21 cellular contexts compared by ENCODE assay signal in the genomic region with DNA sequence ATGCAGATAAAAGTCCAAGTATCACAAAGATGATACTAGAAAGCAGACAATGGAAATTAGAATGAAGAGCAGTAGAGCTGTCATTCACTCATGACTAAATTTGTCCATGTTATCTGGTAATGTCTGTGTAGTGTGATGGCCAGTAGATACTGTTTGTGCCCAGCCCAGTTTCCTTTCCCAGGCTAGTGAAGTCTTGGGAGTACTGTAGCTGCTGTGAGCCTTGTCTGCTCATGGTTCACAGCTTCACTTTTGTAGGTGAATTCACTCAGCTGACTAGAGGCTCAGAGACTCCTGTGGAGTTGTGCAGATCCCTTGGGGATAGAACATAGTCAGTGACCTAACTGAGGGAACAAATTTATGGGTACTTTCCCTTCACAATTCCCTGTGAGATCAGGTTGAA.
"Had no signal": no experiment of that assay in that cellular context is flagged by ENCODE, and none has a peak within 500 bp of the region (broad histone marks: within the 10 kb centered on the region; RNA-seq: fewer than 3 reads in every experiment).

No MANE protein-coding gene starts in this region.

- H3K27me3 ChIP-seq: body of pancreas, foreskin keratinocyte, transverse colon had no signal

- H3K9ac ChIP-seq: parathyroid adenoma had no signal

- H3K4me3 ChIP-seq: body of pancreas, hepatocyte, left ventricle myocardium inferior, transverse colon had no signal

- ATAC-seq: activated CD4-positive, CD25-positive, alpha-beta regulatory T cell treated with anti-CD3 and anti-CD28 coated beads, Interleukin-2, amount 50 U/mL, for 24 hours; activated CD8-positive, alpha-beta memory T cell treated with anti-CD3 and anti-CD28 coated beads, Interleukin-2, amount 10 ng/mL, durations not matched to agents 7 days and 5 days; activated CD8-positive, alpha-beta T cell treated with anti-CD3 and anti-CD28 coated beads for 36 hours; body of pancreas; foreskin keratinocyte; natural killer cell treated with Interleukin-12 subunit alpha and Interleukin-12 subunit beta and Interleukin-15 and Interleukin-18, amount 100 ng/mL, for 72 hours; right cardiac atrium; stimulated activated effector memory CD8-positive, alpha-beta T cell treated with anti-CD3 and anti-CD28 coated beads, Interleukin-12 subunit alpha, Interleukin-12 subunit beta, amount 100 ng/mL, for 72 hours had no signal

- H2AFZ ChIP-seq: hepatocyte, parathyroid adenoma had no signal

- H3K27ac ChIP-seq: body of pancreas, foreskin keratinocyte, hepatocyte, left ventricle myocardium inferior, parathyroid adenoma, transverse colon had no signal

- DNase-seq: activated CD4-positive, alpha-beta T cell treated with anti-CD3 and anti-CD28 coated beads, Interleukin-2, amount 10 ng/mL, durations not matched to agents 7 days and 5 days; activated CD8-positive, alpha-beta memory T cell treated with anti-CD3 and anti-CD28 coated beads, Interleukin-2, amount 10 ng/mL, durations not matched to agents 7 days and 5 days; activated CD8-positive, alpha-beta T cell treated with anti-CD3 and anti-CD28 coated beads for 36 hours; activated gamma-delta T cell; activated T-cell treated with anti-CD3 and anti-CD28 coated beads for 4 hours; body of pancreas; effector CD8-positive, alpha-beta T cell; foreskin keratinocyte; left ventricle myocardium inferior; midbrain; nucleus accumbens; right cardiac atrium; stimulated activated CD4-positive, alpha-beta T cell treated with anti-CD3 and anti-CD28 coated beads, Interleukin-12 subunit alpha, Interleukin-12 subunit beta, amount 100 ng/mL, for 4 hours; stimulated activated CD4-positive, alpha-beta T cell treated with anti-CD3 and anti-CD28 coated beads, Interleukin-1b, Interleukin-23, amount 100 ng/mL, for 48 hours; T-helper 9 cell; transverse colon had no signal

- H3K4me1 ChIP-seq: body of pancreas, foreskin keratinocyte, left ventricle myocardium inferior, parathyroid adenoma, transverse colon had no signal

- H3K79me2 ChIP-seq: hepatocyte, parathyroid adenoma had no signal

- H3K9me3 ChIP-seq: body of pancreas, left ventricle myocardium inferior, transverse colon had no signal

- H3K36me3 ChIP-seq: left ventricle myocardium inferior, transverse colon had no signal

- H3K4me2 ChIP-seq: hepatocyte had no signal
